1 cellular context compared by ENCODE assay signal in genomic region chr10:49253340-49253739, GRCh38.
A peak's percentile ranks its signal among the peaks of the same experiment; 100 is the strongest.
TF ChIP-seq lines count a peak whose summit lies in the region.

No MANE protein-coding gene starts in this region.

TF ChIP-seq in K562, 482 proteins besides CTCF, POLR2A, EP300 and RAD21 (continued from another document):
- TF ChIP-seq KLF6 (CRISPR knock-in tag; IDR thresholded peaks at IDR 0.05; ENCODE audit: borderline replicate concordance) (no peak), ZNF408 (CRISPR knock-in tag; IDR thresholded peaks at IDR 0.05; ENCODE audit: low read depth) (no peak), NFXL1 (CRISPR knock-in tag; IDR thresholded peaks at IDR 0.05) (no peak), SRSF3 (IDR thresholded peaks at IDR 0.05; ENCODE audit: insufficient read depth, low read length) (no peak), REST (CRISPR knock-in tag; IDR thresholded peaks at IDR 0.05; ENCODE audit: low read depth) (no peak), ETV1 (tag; conservative IDR thresholded peaks at IDR 0.05; ENCODE audit: low read depth) (no peak), E2F5 (CRISPR knock-in tag; IDR thresholded peaks at IDR 0.05) (no peak), ZNF764 (CRISPR knock-in tag; IDR thresholded peaks at IDR 0.05; ENCODE audit: low read depth) (no peak), E2F8 (IDR thresholded peaks at IDR 0.05; ENCODE audit: low read depth, partially characterized antibody) (no peak), HBP1 (CRISPR knock-in tag; IDR thresholded peaks at IDR 0.05) (0 out of 2 replicates have a peak, but pooled peaks have one; percentile 48), MAZ (CRISPR knock-in tag; conservative IDR thresholded peaks at IDR 0.05 in 1 of 2, IDR thresholded peaks at IDR 0.05 in 1 of 2) (no peak), ZNF274 (IDR thresholded peaks at IDR 0.05; ENCODE audit: borderline replicate concordance, low read depth, low read length) (no peak), PHF8 (IDR thresholded peaks at IDR 0.05; ENCODE audit: borderline replicate concordance, low read length) (no peak), SNAPC5 (CRISPR knock-in tag; IDR thresholded peaks at IDR 0.05) (no peak), LCOR (CRISPR knock-in tag; IDR thresholded peaks at IDR 0.05) (no peak), ID3 (CRISPR knock-in tag; IDR thresholded peaks at IDR 0.05) (no peak), ID3 (tag; IDR thresholded peaks at IDR 0.05) (no peak), MAFG (tag; conservative IDR thresholded peaks at IDR 0.05) (no peak), BRD9 (IDR thresholded peaks at IDR 0.05; ENCODE audit: low read depth, partially characterized antibody) (no peak), ELF4 (CRISPR knock-in tag; IDR thresholded peaks at IDR 0.05) (no peak), RAD51 (IDR thresholded peaks at IDR 0.05; ENCODE audit: borderline replicate concordance, low read depth) (no peak), IFI16 (CRISPR knock-in tag; IDR thresholded peaks at IDR 0.05) (no peak), THRB (CRISPR knock-in tag; conservative IDR thresholded peaks at IDR 0.05) (0 out of 2 replicates have a peak, but pooled peaks have one; percentile 38), ELF2 (CRISPR knock-in tag; IDR thresholded peaks at IDR 0.05) (no peak), ZNF785 (CRISPR knock-in tag; IDR thresholded peaks at IDR 0.05) (no peak), E2F3 (CRISPR knock-in tag; IDR thresholded peaks at IDR 0.05) (no peak), ATF7 (IDR thresholded peaks at IDR 0.05) (no peak), ZNF133 (CRISPR knock-in tag; IDR thresholded peaks at IDR 0.05) (no peak), ZFP30 (CRISPR knock-in tag; IDR thresholded peaks at IDR 0.05; ENCODE audit: borderline replicate concordance) (no peak), GTF2E2 (tag; IDR thresholded peaks at IDR 0.05) (no peak), CXXC5 (CRISPR knock-in tag; IDR thresholded peaks at IDR 0.05) (no peak)
TF ChIP-seq in K562: peak in this region for 5.
